In genomic region chr1:217977943-217978342, GRCh38 we compare ENCODE assay signal across 1 cellular context.
TF ChIP-seq lines count a peak whose summit lies in the region.

No MANE protein-coding gene starts in this region.

TF ChIP-seq in GM23338, 12 proteins besides CTCF, POLR2A, EP300 and RAD21 (continued from another document):
- no peak for TF ChIP-seq ZNF462 (CRISPR knock-in tag; IDR thresholded peaks at IDR 0.05)
- TF ChIP-seq ZNF114 (CRISPR knock-in tag; IDR thresholded peaks at IDR 0.05): no peak
- no peak for TF ChIP-seq ZNF331 (CRISPR knock-in tag; IDR thresholded peaks at IDR 0.05; ENCODE audit: low read depth)
- no peak for TF ChIP-seq STAT1 (IDR thresholded peaks at IDR 0.05; ENCODE audit: unreplicated experiment)
- TF ChIP-seq EZH2 (IDR thresholded peaks at IDR 0.05; ENCODE audit: low read depth, unreplicated experiment): no peak
